In the genomic region with DNA sequence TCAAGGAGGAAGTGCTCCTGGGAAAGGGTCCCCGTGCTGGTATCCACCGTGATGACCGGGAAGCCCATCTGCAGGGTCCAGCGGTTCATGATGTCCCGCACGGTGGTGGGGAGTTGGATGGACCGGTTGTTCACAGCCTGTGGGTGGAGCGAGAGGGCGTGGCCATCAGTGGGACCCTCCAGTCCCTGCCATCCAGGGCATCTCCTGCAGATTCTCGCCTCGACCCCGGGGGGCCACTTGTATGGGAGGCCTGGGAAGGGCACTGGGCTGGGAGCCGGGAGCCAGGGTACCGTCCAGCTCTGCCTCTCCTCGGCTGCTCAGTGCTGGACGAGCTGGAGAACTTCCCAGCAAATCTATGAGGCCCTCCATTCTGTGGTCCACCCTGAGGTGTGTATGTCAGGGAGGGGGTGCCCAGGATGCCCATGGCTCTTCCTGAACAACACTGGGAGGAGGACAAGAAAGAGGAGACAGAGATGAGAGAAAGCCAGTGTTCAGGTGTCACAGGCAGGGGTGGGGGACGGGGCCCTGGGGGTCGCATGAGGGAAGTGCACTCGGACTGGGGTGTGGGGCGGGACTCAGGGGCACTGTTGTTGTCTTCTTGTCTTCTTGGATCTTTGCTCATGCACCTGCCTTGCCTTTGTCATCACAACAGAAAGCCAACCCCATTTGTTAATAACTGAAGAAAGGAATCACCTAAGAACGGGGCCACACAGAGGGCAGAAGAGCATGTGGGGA, we compare ENCODE assay signal across 2 cellular contexts.
TF ChIP-seq lines count a peak whose summit lies in the region.

No MANE protein-coding gene starts in this region.

TF ChIP-seq in IMR-90, 13 proteins besides CTCF, POLR2A, EP300 and RAD21:
- TF ChIP-seq RFX5 (IDR thresholded peaks at IDR 0.05; ENCODE audit: low read depth, low read length): no peak
- TF ChIP-seq MXI1 (IDR thresholded peaks at IDR 0.05; ENCODE audit: borderline replicate concordance, low read depth, low read length): no peak
- TF ChIP-seq CEBPB (IDR thresholded peaks at IDR 0.05; ENCODE audit: low read depth, low read length): no peak
- TF ChIP-seq RCOR1 (IDR thresholded peaks at IDR 0.05; ENCODE audit: insufficient replicate concordance, low read length): no peak
- TF ChIP-seq, protein P1, sequence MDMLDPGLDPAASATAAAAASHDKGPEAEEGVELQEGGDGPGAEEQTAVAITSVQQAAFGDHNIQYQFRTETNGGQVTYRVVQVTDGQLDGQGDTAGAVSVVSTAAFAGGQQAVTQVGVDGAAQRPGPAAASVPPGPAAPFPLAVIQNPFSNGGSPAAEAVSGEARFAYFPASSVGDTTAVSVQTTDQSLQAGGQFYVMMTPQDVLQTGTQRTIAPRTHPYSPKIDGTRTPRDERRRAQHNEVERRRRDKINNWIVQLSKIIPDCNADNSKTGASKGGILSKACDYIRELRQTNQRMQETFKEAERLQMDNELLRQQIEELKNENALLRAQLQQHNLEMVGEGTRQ (IDR thresholded peaks at IDR 0.05; ENCODE audit: low read depth, low read length): no peak
- TF ChIP-seq SMC3 (IDR thresholded peaks at IDR 0.05; ENCODE audit: low read depth, low read length): no peak
- no peak for TF ChIP-seq CHD1 (IDR thresholded peaks at IDR 0.05; ENCODE audit: low read depth, low read length)
- TF ChIP-seq NFE2L2 (IDR thresholded peaks at IDR 0.05; ENCODE audit: low read depth, low read length): no peak
- no peak for TF ChIP-seq MAFK (IDR thresholded peaks at IDR 0.05; ENCODE audit: low read depth, low read length)
- TF ChIP-seq FOS (IDR thresholded peaks at IDR 0.05; ENCODE audit: low read depth, low read length): no peak
- TF ChIP-seq, protein P2, sequence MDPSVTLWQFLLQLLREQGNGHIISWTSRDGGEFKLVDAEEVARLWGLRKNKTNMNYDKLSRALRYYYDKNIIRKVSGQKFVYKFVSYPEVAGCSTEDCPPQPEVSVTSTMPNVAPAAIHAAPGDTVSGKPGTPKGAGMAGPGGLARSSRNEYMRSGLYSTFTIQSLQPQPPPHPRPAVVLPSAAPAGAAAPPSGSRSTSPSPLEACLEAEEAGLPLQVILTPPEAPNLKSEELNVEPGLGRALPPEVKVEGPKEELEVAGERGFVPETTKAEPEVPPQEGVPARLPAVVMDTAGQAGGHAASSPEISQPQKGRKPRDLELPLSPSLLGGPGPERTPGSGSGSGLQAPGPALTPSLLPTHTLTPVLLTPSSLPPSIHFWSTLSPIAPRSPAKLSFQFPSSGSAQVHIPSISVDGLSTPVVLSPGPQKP (IDR thresholded peaks at IDR 0.05; ENCODE audit: borderline replicate concordance, low read depth, low read length): no peak
- TF ChIP-seq MAZ (IDR thresholded peaks at IDR 0.05; ENCODE audit: borderline replicate concordance, low read depth, low read length): no peak
- TF ChIP-seq BHLHE40 (IDR thresholded peaks at IDR 0.05; ENCODE audit: low read depth, low read length): no peak

TF ChIP-seq in endothelial cell of umbilical vein, 7 proteins besides CTCF, POLR2A, EP300 and RAD21:
- TF ChIP-seq EZH2 (IDR thresholded peaks at IDR 0.05; ENCODE audit: borderline replicate concordance, low read depth, low read length, severe bottlenecking) (no peak), FOS (IDR thresholded peaks at IDR 0.05; ENCODE audit: borderline replicate concordance, insufficient read depth, low read length) (no peak), JUN (IDR thresholded peaks at IDR 0.05; ENCODE audit: borderline replicate concordance, insufficient read depth, insufficient read length, low read depth) (no peak)
- TF ChIP-seq, protein P3, sequence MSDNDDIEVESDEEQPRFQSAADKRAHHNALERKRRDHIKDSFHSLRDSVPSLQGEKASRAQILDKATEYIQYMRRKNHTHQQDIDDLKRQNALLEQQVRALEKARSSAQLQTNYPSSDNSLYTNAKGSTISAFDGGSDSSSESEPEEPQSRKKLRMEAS (IDR thresholded peaks at IDR 0.05; ENCODE audit: insufficient read depth, insufficient read length): no peak
